ENCODE assay signal across 1 cellular context in the genomic region with DNA sequence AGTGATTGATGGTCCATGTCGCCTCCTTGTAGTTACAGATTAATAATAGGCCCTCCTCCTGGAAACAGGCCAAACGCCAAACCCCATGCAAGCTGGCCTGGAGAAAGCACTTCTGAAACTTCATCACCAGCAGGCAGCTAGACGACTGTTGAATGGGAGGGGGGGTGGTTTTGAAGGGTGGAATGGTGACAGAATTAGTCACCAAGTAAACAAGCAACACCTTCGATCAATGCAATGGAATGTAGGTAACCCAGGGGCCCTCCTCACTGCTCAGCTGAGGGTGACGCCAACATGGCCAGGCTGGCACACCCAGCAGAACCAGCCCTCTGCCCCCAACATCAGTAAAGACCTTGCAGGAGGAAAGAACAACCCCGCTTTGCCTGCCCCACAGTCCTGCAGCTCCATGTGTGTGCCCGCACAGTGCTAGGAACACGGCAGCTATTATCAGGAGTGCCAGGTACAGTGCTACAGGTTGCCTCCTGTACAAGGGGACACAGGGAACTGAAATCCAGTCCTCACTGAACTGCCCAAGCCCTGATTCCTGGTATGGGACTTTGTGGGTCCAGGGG.
TF ChIP-seq lines count a peak whose summit lies in the region.

No MANE protein-coding gene starts in this region.

TF ChIP-seq in HepG2, 621 proteins besides CTCF, POLR2A, EP300 and RAD21 (continued from another document and continues in another):
- TF ChIP-seq, protein P1, sequence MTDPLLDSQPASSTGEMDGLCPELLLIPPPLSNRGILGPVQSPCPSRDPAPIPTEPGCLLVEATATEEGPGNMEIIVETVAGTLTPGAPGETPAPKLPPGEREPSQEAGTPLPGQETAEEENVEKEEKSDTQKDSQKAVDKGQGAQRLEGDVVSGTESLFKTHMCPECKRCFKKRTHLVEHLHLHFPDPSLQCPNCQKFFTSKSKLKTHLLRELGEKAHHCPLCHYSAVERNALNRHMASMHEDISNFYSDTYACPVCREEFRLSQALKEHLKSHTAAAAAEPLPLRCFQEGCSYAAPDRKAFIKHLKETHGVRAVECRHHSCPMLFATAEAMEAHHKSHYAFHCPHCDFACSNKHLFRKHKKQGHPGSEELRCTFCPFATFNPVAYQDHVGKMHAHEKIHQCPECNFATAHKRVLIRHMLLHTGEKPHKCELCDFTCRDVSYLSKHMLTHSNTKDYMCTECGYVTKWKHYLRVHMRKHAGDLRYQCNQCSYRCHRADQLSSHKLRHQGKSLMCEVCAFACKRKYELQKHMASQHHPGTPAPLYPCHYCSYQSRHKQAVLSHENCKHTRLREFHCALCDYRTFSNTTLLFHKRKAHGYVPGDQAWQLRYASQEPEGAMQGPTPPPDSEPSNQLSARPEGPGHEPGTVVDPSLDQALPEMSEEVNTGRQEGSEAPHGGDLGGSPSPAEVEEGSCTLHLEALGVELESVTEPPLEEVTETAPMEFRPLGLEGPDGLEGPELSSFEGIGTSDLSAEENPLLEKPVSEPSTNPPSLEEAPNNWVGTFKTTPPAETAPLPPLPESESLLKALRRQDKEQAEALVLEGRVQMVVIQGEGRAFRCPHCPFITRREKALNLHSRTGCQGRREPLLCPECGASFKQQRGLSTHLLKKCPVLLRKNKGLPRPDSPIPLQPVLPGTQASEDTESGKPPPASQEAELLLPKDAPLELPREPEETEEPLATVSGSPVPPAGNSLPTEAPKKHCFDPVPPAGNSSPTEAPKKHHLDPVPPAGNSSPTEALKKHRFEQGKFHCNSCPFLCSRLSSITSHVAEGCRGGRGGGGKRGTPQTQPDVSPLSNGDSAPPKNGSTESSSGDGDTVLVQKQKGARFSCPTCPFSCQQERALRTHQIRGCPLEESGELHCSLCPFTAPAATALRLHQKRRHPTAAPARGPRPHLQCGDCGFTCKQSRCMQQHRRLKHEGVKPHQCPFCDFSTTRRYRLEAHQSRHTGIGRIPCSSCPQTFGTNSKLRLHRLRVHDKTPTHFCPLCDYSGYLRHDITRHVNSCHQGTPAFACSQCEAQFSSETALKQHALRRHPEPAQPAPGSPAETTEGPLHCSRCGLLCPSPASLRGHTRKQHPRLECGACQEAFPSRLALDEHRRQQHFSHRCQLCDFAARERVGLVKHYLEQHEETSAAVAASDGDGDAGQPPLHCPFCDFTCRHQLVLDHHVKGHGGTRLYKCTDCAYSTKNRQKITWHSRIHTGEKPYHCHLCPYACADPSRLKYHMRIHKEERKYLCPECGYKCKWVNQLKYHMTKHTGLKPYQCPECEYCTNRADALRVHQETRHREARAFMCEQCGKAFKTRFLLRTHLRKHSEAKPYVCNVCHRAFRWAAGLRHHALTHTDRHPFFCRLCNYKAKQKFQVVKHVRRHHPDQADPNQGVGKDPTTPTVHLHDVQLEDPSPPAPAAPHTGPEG (CRISPR knock-in tag; IDR thresholded peaks at IDR 0.05): no peak
- TF ChIP-seq, protein P2, sequence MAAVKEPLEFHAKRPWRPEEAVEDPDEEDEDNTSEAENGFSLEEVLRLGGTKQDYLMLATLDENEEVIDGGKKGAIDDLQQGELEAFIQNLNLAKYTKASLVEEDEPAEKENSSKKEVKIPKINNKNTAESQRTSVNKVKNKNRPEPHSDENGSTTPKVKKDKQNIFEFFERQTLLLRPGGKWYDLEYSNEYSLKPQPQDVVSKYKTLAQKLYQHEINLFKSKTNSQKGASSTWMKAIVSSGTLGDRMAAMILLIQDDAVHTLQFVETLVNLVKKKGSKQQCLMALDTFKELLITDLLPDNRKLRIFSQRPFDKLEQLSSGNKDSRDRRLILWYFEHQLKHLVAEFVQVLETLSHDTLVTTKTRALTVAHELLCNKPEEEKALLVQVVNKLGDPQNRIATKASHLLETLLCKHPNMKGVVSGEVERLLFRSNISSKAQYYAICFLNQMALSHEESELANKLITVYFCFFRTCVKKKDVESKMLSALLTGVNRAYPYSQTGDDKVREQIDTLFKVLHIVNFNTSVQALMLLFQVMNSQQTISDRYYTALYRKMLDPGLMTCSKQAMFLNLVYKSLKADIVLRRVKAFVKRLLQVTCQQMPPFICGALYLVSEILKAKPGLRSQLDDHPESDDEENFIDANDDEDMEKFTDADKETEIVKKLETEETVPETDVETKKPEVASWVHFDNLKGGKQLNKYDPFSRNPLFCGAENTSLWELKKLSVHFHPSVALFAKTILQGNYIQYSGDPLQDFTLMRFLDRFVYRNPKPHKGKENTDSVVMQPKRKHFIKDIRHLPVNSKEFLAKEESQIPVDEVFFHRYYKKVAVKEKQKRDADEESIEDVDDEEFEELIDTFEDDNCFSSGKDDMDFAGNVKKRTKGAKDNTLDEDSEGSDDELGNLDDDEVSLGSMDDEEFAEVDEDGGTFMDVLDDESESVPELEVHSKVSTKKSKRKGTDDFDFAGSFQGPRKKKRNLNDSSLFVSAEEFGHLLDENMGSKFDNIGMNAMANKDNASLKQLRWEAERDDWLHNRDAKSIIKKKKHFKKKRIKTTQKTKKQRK (IDR thresholded peaks at IDR 0.05; ENCODE audit: low read length): no peak
- TF ChIP-seq, protein P3, sequence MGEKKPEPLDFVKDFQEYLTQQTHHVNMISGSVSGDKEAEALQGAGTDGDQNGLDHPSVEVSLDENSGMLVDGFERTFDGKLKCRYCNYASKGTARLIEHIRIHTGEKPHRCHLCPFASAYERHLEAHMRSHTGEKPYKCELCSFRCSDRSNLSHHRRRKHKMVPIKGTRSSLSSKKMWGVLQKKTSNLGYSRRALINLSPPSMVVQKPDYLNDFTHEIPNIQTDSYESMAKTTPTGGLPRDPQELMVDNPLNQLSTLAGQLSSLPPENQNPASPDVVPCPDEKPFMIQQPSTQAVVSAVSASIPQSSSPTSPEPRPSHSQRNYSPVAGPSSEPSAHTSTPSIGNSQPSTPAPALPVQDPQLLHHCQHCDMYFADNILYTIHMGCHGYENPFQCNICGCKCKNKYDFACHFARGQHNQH (CRISPR knock-in tag; IDR thresholded peaks at IDR 0.05): peak; percentile 98
- no peak for TF ChIP-seq SOX6 (IDR thresholded peaks at IDR 0.05)
- TF ChIP-seq SOX6 (CRISPR knock-in tag; IDR thresholded peaks at IDR 0.05): peak; percentile 97
- TF ChIP-seq ZNF629 (CRISPR knock-in tag; conservative IDR thresholded peaks at IDR 0.05): peak; percentile 50; the same call in 1 of the 2 replicates
- peak; percentile 93 for TF ChIP-seq HOXD1 (CRISPR knock-in tag; IDR thresholded peaks at IDR 0.05)
- TF ChIP-seq, protein P4, sequence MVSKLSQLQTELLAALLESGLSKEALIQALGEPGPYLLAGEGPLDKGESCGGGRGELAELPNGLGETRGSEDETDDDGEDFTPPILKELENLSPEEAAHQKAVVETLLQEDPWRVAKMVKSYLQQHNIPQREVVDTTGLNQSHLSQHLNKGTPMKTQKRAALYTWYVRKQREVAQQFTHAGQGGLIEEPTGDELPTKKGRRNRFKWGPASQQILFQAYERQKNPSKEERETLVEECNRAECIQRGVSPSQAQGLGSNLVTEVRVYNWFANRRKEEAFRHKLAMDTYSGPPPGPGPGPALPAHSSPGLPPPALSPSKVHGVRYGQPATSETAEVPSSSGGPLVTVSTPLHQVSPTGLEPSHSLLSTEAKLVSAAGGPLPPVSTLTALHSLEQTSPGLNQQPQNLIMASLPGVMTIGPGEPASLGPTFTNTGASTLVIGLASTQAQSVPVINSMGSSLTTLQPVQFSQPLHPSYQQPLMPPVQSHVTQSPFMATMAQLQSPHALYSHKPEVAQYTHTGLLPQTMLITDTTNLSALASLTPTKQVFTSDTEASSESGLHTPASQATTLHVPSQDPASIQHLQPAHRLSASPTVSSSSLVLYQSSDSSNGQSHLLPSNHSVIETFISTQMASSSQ (IDR thresholded peaks at IDR 0.05; ENCODE audit: low read depth): peak; percentile 93
- TF ChIP-seq, protein P4 (CRISPR knock-in tag; IDR thresholded peaks at IDR 0.05; ENCODE audit: borderline replicate concordance): peak; percentile 91; the same call in 1 of the 2 replicates
- TF ChIP-seq ZNF569 (CRISPR knock-in tag; IDR thresholded peaks at IDR 0.05; ENCODE audit: borderline replicate concordance): no peak
- TF ChIP-seq, protein P5, sequence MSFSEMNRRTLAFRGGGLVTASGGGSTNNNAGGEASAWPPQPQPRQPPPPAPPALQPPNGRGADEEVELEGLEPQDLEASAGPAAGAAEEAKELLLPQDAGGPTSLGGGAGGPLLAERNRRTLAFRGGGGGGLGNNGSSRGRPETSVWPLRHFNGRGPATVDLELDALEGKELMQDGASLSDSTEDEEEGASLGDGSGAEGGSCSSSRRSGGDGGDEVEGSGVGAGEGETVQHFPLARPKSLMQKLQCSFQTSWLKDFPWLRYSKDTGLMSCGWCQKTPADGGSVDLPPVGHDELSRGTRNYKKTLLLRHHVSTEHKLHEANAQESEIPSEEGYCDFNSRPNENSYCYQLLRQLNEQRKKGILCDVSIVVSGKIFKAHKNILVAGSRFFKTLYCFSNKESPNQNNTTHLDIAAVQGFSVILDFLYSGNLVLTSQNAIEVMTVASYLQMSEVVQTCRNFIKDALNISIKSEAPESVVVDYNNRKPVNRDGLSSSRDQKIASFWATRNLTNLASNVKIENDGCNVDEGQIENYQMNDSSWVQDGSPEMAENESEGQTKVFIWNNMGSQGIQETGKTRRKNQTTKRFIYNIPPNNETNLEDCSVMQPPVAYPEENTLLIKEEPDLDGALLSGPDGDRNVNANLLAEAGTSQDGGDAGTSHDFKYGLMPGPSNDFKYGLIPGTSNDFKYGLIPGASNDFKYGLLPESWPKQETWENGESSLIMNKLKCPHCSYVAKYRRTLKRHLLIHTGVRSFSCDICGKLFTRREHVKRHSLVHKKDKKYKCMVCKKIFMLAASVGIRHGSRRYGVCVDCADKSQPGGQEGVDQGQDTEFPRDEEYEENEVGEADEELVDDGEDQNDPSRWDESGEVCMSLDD (CRISPR knock-in tag; IDR thresholded peaks at IDR 0.05; ENCODE audit: borderline replicate concordance): no peak
- no peak for TF ChIP-seq ZNF251 (CRISPR knock-in tag; IDR thresholded peaks at IDR 0.05)
- peak; percentile 85 for TF ChIP-seq ZKSCAN8 (CRISPR knock-in tag; IDR thresholded peaks at IDR 0.05; ENCODE audit: borderline replicate concordance)
- TF ChIP-seq JARID2 (CRISPR knock-in tag; IDR thresholded peaks at IDR 0.05; ENCODE audit: insufficient replicate concordance): no peak
- TF ChIP-seq ATF1 (CRISPR knock-in tag; IDR thresholded peaks at IDR 0.05): no peak
- TF ChIP-seq, protein P6, sequence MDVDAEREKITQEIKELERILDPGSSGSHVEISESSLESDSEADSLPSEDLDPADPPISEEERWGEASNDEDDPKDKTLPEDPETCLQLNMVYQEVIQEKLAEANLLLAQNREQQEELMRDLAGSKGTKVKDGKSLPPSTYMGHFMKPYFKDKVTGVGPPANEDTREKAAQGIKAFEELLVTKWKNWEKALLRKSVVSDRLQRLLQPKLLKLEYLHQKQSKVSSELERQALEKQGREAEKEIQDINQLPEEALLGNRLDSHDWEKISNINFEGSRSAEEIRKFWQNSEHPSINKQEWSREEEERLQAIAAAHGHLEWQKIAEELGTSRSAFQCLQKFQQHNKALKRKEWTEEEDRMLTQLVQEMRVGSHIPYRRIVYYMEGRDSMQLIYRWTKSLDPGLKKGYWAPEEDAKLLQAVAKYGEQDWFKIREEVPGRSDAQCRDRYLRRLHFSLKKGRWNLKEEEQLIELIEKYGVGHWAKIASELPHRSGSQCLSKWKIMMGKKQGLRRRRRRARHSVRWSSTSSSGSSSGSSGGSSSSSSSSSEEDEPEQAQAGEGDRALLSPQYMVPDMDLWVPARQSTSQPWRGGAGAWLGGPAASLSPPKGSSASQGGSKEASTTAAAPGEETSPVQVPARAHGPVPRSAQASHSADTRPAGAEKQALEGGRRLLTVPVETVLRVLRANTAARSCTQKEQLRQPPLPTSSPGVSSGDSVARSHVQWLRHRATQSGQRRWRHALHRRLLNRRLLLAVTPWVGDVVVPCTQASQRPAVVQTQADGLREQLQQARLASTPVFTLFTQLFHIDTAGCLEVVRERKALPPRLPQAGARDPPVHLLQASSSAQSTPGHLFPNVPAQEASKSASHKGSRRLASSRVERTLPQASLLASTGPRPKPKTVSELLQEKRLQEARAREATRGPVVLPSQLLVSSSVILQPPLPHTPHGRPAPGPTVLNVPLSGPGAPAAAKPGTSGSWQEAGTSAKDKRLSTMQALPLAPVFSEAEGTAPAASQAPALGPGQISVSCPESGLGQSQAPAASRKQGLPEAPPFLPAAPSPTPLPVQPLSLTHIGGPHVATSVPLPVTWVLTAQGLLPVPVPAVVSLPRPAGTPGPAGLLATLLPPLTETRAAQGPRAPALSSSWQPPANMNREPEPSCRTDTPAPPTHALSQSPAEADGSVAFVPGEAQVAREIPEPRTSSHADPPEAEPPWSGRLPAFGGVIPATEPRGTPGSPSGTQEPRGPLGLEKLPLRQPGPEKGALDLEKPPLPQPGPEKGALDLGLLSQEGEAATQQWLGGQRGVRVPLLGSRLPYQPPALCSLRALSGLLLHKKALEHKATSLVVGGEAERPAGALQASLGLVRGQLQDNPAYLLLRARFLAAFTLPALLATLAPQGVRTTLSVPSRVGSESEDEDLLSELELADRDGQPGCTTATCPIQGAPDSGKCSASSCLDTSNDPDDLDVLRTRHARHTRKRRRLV (CRISPR knock-in tag; IDR thresholded peaks at IDR 0.05): no peak; the same call in 1 of the 2 replicates
- TF ChIP-seq, protein P7, sequence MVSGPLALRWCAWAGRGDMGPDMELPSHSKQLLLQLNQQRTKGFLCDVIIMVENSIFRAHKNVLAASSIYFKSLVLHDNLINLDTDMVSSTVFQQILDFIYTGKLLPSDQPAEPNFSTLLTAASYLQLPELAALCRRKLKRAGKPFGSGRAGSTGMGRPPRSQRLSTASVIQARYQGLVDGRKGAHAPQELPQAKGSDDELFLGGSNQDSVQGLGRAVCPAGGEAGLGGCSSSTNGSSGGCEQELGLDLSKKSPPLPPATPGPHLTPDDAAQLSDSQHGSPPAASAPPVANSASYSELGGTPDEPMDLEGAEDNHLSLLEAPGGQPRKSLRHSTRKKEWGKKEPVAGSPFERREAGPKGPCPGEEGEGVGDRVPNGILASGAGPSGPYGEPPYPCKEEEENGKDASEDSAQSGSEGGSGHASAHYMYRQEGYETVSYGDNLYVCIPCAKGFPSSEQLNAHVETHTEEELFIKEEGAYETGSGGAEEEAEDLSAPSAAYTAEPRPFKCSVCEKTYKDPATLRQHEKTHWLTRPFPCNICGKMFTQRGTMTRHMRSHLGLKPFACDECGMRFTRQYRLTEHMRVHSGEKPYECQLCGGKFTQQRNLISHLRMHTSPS (CRISPR knock-in tag; IDR thresholded peaks at IDR 0.05; ENCODE audit: low read depth): peak; percentile 99
- peak; percentile 18; the same call in 1 of the 2 replicates for TF ChIP-seq NFYC (CRISPR knock-in tag; IDR thresholded peaks at IDR 0.05)
- TF ChIP-seq, protein P8, sequence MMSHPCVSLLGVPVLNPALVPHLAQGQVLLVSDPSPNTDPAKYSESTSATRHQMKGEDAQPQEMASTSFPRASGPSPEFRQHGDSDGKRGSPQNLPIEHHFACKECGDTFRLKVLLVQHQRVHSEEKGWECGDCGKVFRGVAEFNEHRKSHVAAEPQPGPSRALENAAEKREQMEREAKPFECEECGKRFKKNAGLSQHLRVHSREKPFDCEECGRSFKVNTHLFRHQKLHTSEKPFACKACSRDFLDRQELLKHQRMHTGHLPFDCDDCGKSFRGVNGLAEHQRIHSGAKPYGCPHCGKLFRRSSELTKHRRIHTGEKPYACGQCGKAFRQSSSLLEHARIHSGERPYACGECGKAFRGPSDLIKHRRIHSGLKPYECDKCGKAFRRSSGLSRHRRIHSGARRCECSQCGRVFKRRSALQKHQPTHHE (CRISPR knock-in tag; IDR thresholded peaks at IDR 0.05; ENCODE audit: borderline replicate concordance): 0 out of 2 replicates have a peak, but pooled peaks have one; percentile 49
